In the genomic region with DNA sequence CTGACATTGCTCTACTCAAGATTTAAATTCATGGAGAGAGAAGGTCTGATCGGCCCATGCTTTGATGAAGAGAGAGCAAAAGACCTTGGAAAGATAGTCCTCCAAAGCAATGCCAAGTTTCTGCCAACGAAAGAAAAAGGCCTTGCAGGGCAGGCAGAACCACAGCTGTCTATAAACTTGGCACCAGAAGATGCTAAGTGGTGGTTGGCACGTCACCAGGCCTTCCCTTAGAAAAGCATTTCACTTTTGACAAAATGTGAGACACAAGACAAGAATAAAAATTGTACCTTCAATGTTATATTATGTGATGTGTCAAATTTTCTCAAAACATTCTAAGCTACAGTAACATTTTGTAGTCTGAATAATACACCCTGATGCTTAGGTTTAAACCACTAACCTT, we compare ENCODE assay signal across 8 cellular contexts. TPM values are rescaled to one million over a fixed set of nuclear protein-coding genes. Genes with fewer than 3 reads are reported as not detected.
"Had no signal": no experiment of that assay in that cellular context is flagged by ENCODE, and none has a peak within 500 bp of the region (broad histone marks: within the 10 kb centered on the region; RNA-seq: fewer than 3 reads in every experiment).

No MANE protein-coding gene starts in this region.

- H3K27ac ChIP-seq: HL-60 had no signal

- H3K4me3 ChIP-seq: K562 had no signal

- ATAC-seq: K562 had no signal

- FAIRE-seq: HTR-8/SVneo, K562 had no signal

- DNase-seq: IMR-90, KBM-7, KG1 had no signal

RNA-seq across cellular contexts. Expression of a gene that starts 42.0 kb away (rescaled TPM):
- total RNA-seq: HT1080, IMR-90 had no signal
- polyA plus RNA-seq: IgD-negative memory B cell, IMR-90, K562 had no signal
